In genomic region chr11:132131051-132131450, GRCh38 we compare ENCODE assay signal across 20 cellular contexts.
DNase-seq lines count a peak whose midpoint lies in the region; ATAC-seq lines count a peak whose summit lies in the region.
"Had no signal": no experiment of that assay in that cellular context is flagged by ENCODE, and none has a peak within 500 bp of the region (broad histone marks: within the 10 kb centered on the region; RNA-seq: fewer than 3 reads in every experiment).

No MANE protein-coding gene starts in this region.

- H3K27me3 Mint-ChIP-seq in activated CD8-positive, alpha-beta memory T cell treated with anti-CD3 and anti-CD28 coated beads, Interleukin-2, amount 10 ng/mL, durations not matched to agents 7 days and 5 days: no peaks in the 10 kb centered on the region
- H3K27me3 Mint-ChIP-seq: activated CD4-positive, alpha-beta T cell treated with anti-CD3 and anti-CD28 coated beads, Interleukin-2, amount 10 ng/mL, durations not matched to agents 24 days and 14 days; B cell; IgD-negative memory B cell had no signal

- H3K36me3 Mint-ChIP-seq in activated CD8-positive, alpha-beta memory T cell treated with anti-CD3 and anti-CD28 coated beads, Interleukin-2, amount 10 ng/mL, durations not matched to agents 7 days and 5 days: no peaks in the 10 kb centered on the region
- H3K36me3 Mint-ChIP-seq: IgD-negative memory B cell, immature natural killer cell had no signal

- H3K4me3 Mint-ChIP-seq in activated CD8-positive, alpha-beta memory T cell treated with anti-CD3 and anti-CD28 coated beads, Interleukin-2, amount 10 ng/mL, durations not matched to agents 7 days and 5 days: no peak overlapping the region
- H3K4me3 Mint-ChIP-seq: activated CD4-positive, alpha-beta T cell treated with anti-CD3 and anti-CD28 coated beads, Interleukin-2, amount 10 ng/mL, durations not matched to agents 24 days and 14 days; B cell; IgD-negative memory B cell; immature natural killer cell; T-helper 17 cell had no signal

- CTCF ChIA-PET in activated CD8-positive, alpha-beta memory T cell treated with anti-CD3 and anti-CD28 coated beads, Interleukin-2, amount 10 ng/mL, durations not matched to agents 7 days and 5 days (lab: Charles Lee): interaction anchor here (1.1 kb wide), 1 partner anchor 385 kb away, joined by 3 read pairs; no protein-coding TSS in a partner anchor

- no peak overlapping the region for H3K27ac Mint-ChIP-seq in activated CD8-positive, alpha-beta memory T cell treated with anti-CD3 and anti-CD28 coated beads, Interleukin-2, amount 10 ng/mL, durations not matched to agents 7 days and 5 days
- H3K27ac Mint-ChIP-seq: activated CD4-positive, alpha-beta T cell treated with anti-CD3 and anti-CD28 coated beads, Interleukin-2, amount 10 ng/mL, durations not matched to agents 24 days and 14 days; B cell; IgD-negative memory B cell; immature natural killer cell; T-helper 17 cell had no signal

- H3K4me1 Mint-ChIP-seq in activated CD8-positive, alpha-beta memory T cell treated with anti-CD3 and anti-CD28 coated beads, Interleukin-2, amount 10 ng/mL, durations not matched to agents 7 days and 5 days: no peaks in the 10 kb centered on the region
- H3K4me1 Mint-ChIP-seq: activated CD4-positive, alpha-beta T cell treated with anti-CD3 and anti-CD28 coated beads, Interleukin-2, amount 10 ng/mL, durations not matched to agents 24 days and 14 days; B cell; immature natural killer cell; T-helper 17 cell had no signal

- no peaks in the 10 kb centered on the region for H3K9me3 Mint-ChIP-seq in activated CD8-positive, alpha-beta memory T cell treated with anti-CD3 and anti-CD28 coated beads, Interleukin-2, amount 10 ng/mL, durations not matched to agents 7 days and 5 days (ENCODE audit: low read depth)
- H3K9me3 Mint-ChIP-seq: activated CD4-positive, alpha-beta T cell treated with anti-CD3 and anti-CD28 coated beads, Interleukin-2, amount 10 ng/mL, durations not matched to agents 24 days and 14 days had no signal

- DNase-seq in DMS153 treated with DMSO at 0.1 percent for 48 hours (lab: John Stamatoyannopoulos, UW; ENCODE audit: unreplicated experiment) (peak; percentile 78), NCI-H146 (lab: John Stamatoyannopoulos, UW) (peak; percentile 98), NCI-H2227 (lab: John Stamatoyannopoulos, UW; ENCODE audit: unreplicated experiment) (peak; percentile 71), RPMI8226 (peak; percentile 14), DMS 273 (lab: John Stamatoyannopoulos, UW; ENCODE audit: unreplicated experiment) (no peak), NCI-H446 (lab: John Stamatoyannopoulos, UW) (no peak)
- no peak for DNase-seq in activated CD8-positive, alpha-beta memory T cell treated with anti-CD3 and anti-CD28 coated beads, Interleukin-2, amount 10 ng/mL, durations not matched to agents 7 days and 5 days
- DNase-seq: activated CD4-positive, alpha-beta T cell treated with anti-CD3 and anti-CD28 coated beads, Interleukin-2, amount 10 ng/mL, durations not matched to agents 24 days and 14 days; effector memory CD4-positive, alpha-beta T cell; EL; foreskin melanocyte; immature natural killer cell; left lung; T-helper 17 cell; upper lobe of right lung had no signal

- ATAC-seq in GM18873 (IDR thresholded peaks at IDR 0.05; ENCODE audit: low FRiP score, unreplicated experiment): no peak
- no peak for ATAC-seq in activated CD8-positive, alpha-beta memory T cell treated with anti-CD3 and anti-CD28 coated beads, Interleukin-2, amount 10 ng/mL, durations not matched to agents 7 days and 5 days
- ATAC-seq: A549, esophagus mucosa, left lung, T-helper 17 cell, upper lobe of right lung had no signal

Comparison
In these comparisons a context has a peak if more than half of its experiments do, and no peak if none do; other contexts are left out.
1. DNase-seq: peak in DMS153 treated with DMSO at 0.1 percent for 48 hours (single experiment), NCI-H146 (single experiment), NCI-H2227 (single experiment) and RPMI8226 (single experiment); none in DMS 273 (single experiment), NCI-H446 (0 of 2) and activated CD8-positive, alpha-beta memory T cell treated with anti-CD3 and anti-CD28 coated beads, Interleukin-2, amount 10 ng/mL, durations not matched to agents 7 days and 5 days (single experiment).